ENCODE assay signal across 10 cellular contexts in genomic region chr22:21775061-21775460, GRCh38. TPM values are rescaled to one million over a fixed set of nuclear protein-coding genes. Genes with fewer than 3 reads are reported as not detected.
A peak's percentile ranks its signal among the peaks of the same experiment; 100 is the strongest.
DNase-seq lines count a peak whose midpoint lies in the region; ATAC-seq and TF ChIP-seq lines count a peak whose summit lies in the region.
"Had no signal": no experiment of that assay in that cellular context is flagged by ENCODE, and none has a peak within 500 bp of the region (broad histone marks: within the 10 kb centered on the region; RNA-seq: fewer than 3 reads in every experiment).

No MANE protein-coding gene starts in this region.

- H3K27me3 Mint-ChIP-seq in T-helper 17 cell = no peaks in the 10 kb centered on the region
- H3K27me3 Mint-ChIP-seq: activated naive CD8-positive, alpha-beta T cell treated with anti-CD3 and anti-CD28 coated beads, Interleukin-2, amount 50 U/mL, for 24 hours had no signal

- H3K4me1 Mint-ChIP-seq in T-helper 17 cell = peaks cover 12% of the 10 kb centered on the region

- peaks cover 12% of the 10 kb centered on the region for H3K36me3 Mint-ChIP-seq in T-helper 17 cell (ENCODE audit: low read depth)

- no peak for TF ChIP-seq CTCF in fibroblast of pulmonary artery (IDR thresholded peaks at IDR 0.05; ENCODE audit: low read length, missing control alignments)

- ATAC-seq in T-helper 17 cell = no peak
- ATAC-seq in GM19452 (IDR thresholded peaks at IDR 0.05; ENCODE audit: unreplicated experiment) = no peak
- no peak for ATAC-seq in HG03442 (IDR thresholded peaks at IDR 0.05; ENCODE audit: unreplicated experiment)
- ATAC-seq: activated naive CD8-positive, alpha-beta T cell treated with anti-CD3 and anti-CD28 coated beads, Interleukin-2, amount 50 U/mL, for 24 hours had no signal

- H3K4me3 ChIP-seq in fibroblast of pulmonary artery (replicated peaks; ENCODE audit: low read depth, low read length) = no peak overlapping the region
- H3K4me3 ChIP-seq: tibial artery had no signal

- DNase-seq in G401 (ENCODE audit: low spot score) (peak; percentile 49), T-helper 17 cell (no peak), fibroblast of pulmonary artery (ENCODE audit: low read depth) (peak; percentile 35), posterior vena cava (ENCODE audit: low spot score) (peak; percentile 18), HuH-7 (ENCODE audit: low spot score) (no peak)
- no peak for DNase-seq in activated CD4-positive, alpha-beta T cell treated with anti-CD3 and anti-CD28 coated beads for 4 hours
- DNase-seq: activated naive CD8-positive, alpha-beta T cell treated with anti-CD3 and anti-CD28 coated beads, Interleukin-2, amount 50 U/mL, for 24 hours; tibial artery had no signal

- intact Hi-C loops in posterior vena cava (cut with DNase I) = no loop called here

- H3K4me3 Mint-ChIP-seq in T-helper 17 cell = no peak overlapping the region
- H3K4me3 Mint-ChIP-seq: activated naive CD8-positive, alpha-beta T cell treated with anti-CD3 and anti-CD28 coated beads, Interleukin-2, amount 50 U/mL, for 24 hours had no signal

- H3K9me3 ChIP-seq in T-helper 17 cell (ENCODE audit: control insufficient read depth, low read length, poor library complexity, severe bottlenecking) = no peaks in the 10 kb centered on the region
- H3K9me3 ChIP-seq: tibial artery had no signal

- H3K27ac Mint-ChIP-seq in T-helper 17 cell = peak overlapping the region; percentile 14
- H3K27ac Mint-ChIP-seq: activated naive CD8-positive, alpha-beta T cell treated with anti-CD3 and anti-CD28 coated beads, Interleukin-2, amount 50 U/mL, for 24 hours had no signal

- in situ Hi-C loops in G401 (cut with HindIII; ENCODE audit: low sequenced_read_pairs) = no loop called here

RNA-seq across cellular contexts. Expression of gene YPEL1, which starts 39.5 kb away (rescaled TPM):
- total RNA-seq in G401 (2014; rRNA removed; shearing (Covaris generic)) = 0.14 and 0.62 TPM in 2 replicates
- total RNA-seq in T-helper 17 cell = 1 to 10 TPM; 3.5 to 4.6 TPM
- total RNA-seq in posterior vena cava = 1 to 10 TPM; 1.2 to 1.8 TPM

Comparison
In these comparisons a context has a peak if more than half of its experiments do, and no peak if none do; other contexts are left out.
1. DNase-seq: peak in G401 (single experiment), fibroblast of pulmonary artery (single experiment) and posterior vena cava (single experiment); none in T-helper 17 cell (0 of 3), HuH-7 (single experiment) and activated CD4-positive, alpha-beta T cell treated with anti-CD3 and anti-CD28 coated beads for 4 hours (0 of 2).